ENCODE assay signal across 14 cellular contexts in the genomic region with DNA sequence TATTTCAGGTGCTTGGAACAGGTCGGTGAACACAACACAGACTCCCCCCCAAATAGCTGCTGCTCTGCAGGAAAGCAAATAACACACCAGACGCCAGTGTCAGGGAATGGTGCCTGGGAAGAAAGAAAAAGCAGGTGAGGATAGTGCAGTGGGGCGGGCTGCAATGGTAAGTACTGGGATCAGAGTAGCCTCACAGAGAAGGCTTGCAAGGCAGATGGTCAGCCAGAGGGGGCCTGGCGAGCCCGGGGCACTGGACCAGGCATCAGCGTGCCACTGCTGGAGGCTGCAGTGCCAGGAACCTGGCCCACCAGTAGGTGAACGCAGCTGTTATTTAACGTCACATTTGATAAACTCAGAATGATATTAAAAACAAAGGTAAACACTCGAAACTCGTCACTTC. TPM values are rescaled to one million over a fixed set of nuclear protein-coding genes. Genes with fewer than 3 reads are reported as not detected.
A peak's percentile ranks its signal among the peaks of the same experiment; 100 is the strongest.
DNase-seq lines count a peak whose midpoint lies in the region; ATAC-seq, FAIRE-seq and TF ChIP-seq lines count a peak whose summit lies in the region.
"Had no signal": no experiment of that assay in that cellular context is flagged by ENCODE, and none has a peak within 500 bp of the region (broad histone marks: within the 10 kb centered on the region; RNA-seq: fewer than 3 reads in every experiment).

No MANE protein-coding gene starts in this region.

- no peak overlapping the region for H4K8ac ChIP-seq in trophoblast cell (ENCODE audit: low read depth, low read length)

- no peaks in the 10 kb centered on the region for H3K9me3 Mint-ChIP-seq in activated T-cell treated with anti-CD3 and anti-CD28 coated beads, Interleukin-2, amount 50 U/mL, for 72 hours
- H3K9me3 Mint-ChIP-seq in chondrocyte (ENCODE audit: low read depth): no peaks in the 10 kb centered on the region

- no peak overlapping the region for H4K12ac ChIP-seq in trophoblast cell (ENCODE audit: low read depth, low read length)

- peaks cover 5% of the 10 kb centered on the region for H3K79me1 ChIP-seq in trophoblast cell (ENCODE audit: low read length)

- no peak overlapping the region for H2AK5ac ChIP-seq in trophoblast cell (ENCODE audit: low read length)

- H3K4me1 Mint-ChIP-seq in activated T-cell treated with anti-CD3 and anti-CD28 coated beads, Interleukin-2, amount 50 U/mL, for 72 hours (ENCODE audit: low read depth): peaks cover 48% of the 10 kb centered on the region
- peaks cover 32% of the 10 kb centered on the region for H3K4me1 Mint-ChIP-seq in chondrocyte (ENCODE audit: low read depth)

- H3K27ac ChIP-seq in SJSA1: peak overlapping the region; percentile 64
- peak overlapping the region; percentile 24 for H3K27ac ChIP-seq in trophoblast cell (ENCODE audit: low read depth, low read length)
- no peak overlapping the region for H3K27ac ChIP-seq in right cardiac atrium (ENCODE audit: low read length)
- H3K27ac ChIP-seq: ovary, thoracic aorta had no signal

- H3K36me3 ChIP-seq in SJSA1: no peaks in the 10 kb centered on the region
- H3K36me3 ChIP-seq in trophoblast cell (ENCODE audit: control insufficient read depth in 1 of 2, insufficient read depth in 2 of 2, low read length in 2 of 2): peaks cover 5 to 7% of the 10 kb centered on the region in 2 experiments
- H3K36me3 ChIP-seq: ovary had no signal

- no CpG with 5 or more reads among the region's 10 CpGs for WGBS in trophoblast cell (ENCODE audit: extremely low coverage, insufficient coverage, insufficient read length)
- WGBS in right cardiac atrium: 76% methylated on average over 10 of the region's 10 CpGs

- no peak overlapping the region for H2BK12ac ChIP-seq in trophoblast cell (ENCODE audit: low read length)

- no peaks in the 10 kb centered on the region for H3K79me2 ChIP-seq in trophoblast cell (ENCODE audit: control insufficient read depth, insufficient read depth, low read length, poor library complexity)

- no peak for ATAC-seq in activated T-cell treated with anti-CD3 and anti-CD28 coated beads, Interleukin-2, amount 50 U/mL, for 72 hours (replicated peaks in 1 of 2)
- no peak for ATAC-seq in right cardiac atrium

- H2BK5ac ChIP-seq in trophoblast cell (ENCODE audit: low read depth, low read length, poor library complexity): no peak overlapping the region

- no peak overlapping the region for H3K14ac ChIP-seq in trophoblast cell (ENCODE audit: low read length)

- no peak for DNase-seq in activated T-cell treated with anti-CD3 and anti-CD28 coated beads, Interleukin-2, amount 50 U/mL, for 72 hours
- no peak for DNase-seq in activated T-cell treated with anti-CD3 and anti-CD28 coated beads, Interleukin-2, amount 50 U/mL, for 48 hours
- peak in 1 of 2 experiments; percentile 56 for DNase-seq in SJSA1 (ENCODE audit: low read depth in 1 of 2, low spot score in 2 of 2)
- DNase-seq in chondrocyte (ENCODE audit: low spot score): peak; percentile 59
- no peak for DNase-seq in trophoblast cell
- no peak for DNase-seq in right cardiac atrium
- DNase-seq in HTR-8/SVneo (ENCODE audit: insufficient read length, low spot score): no peak
- no peak for DNase-seq in iPS-NIHi7 (ENCODE audit: extremely low spot score)
- DNase-seq: DMS 273 treated with DMSO at 0.1 percent for 48 hours, NCI-H187 treated with DMSO at 0.1 percent for 48 hours, NCI-H748 treated with DMSO at 0.1 percent for 48 hours, ovary had no signal

- H3K27me3 ChIP-seq in SJSA1 (replicated peaks) (no peaks in the 10 kb centered on the region), trophoblast cell (ENCODE audit: insufficient read depth, low read length) (no peaks in the 10 kb centered on the region), right cardiac atrium (ENCODE audit: control insufficient read depth, insufficient read depth) (no peaks in the 10 kb centered on the region)
- H3K27me3 ChIP-seq: ovary had no signal

- peak overlapping the region; percentile 57 to 65 for H3K4me3 Mint-ChIP-seq in activated T-cell treated with anti-CD3 and anti-CD28 coated beads, Interleukin-2, amount 50 U/mL, for 72 hours
- H3K4me3 Mint-ChIP-seq in chondrocyte (ENCODE audit: unreplicated experiment): no peak overlapping the region

- H2AFZ ChIP-seq in trophoblast cell (ENCODE audit: insufficient read depth, low read length, poor library complexity): no peak overlapping the region

- H3K4me1 ChIP-seq in SJSA1 (replicated peaks) (peaks cover 37% of the 10 kb centered on the region), trophoblast cell (ENCODE audit: control insufficient read depth in 1 of 2, insufficient read depth in 2 of 2, low read length in 2 of 2) (peaks cover 8 to 12% of the 10 kb centered on the region in 2 experiments), right cardiac atrium (ENCODE audit: control insufficient read depth, insufficient read depth, low read length) (no peaks in the 10 kb centered on the region)

- peak overlapping the region; percentile 6 for H3K4me2 ChIP-seq in trophoblast cell (ENCODE audit: low read length)

- H3K9ac ChIP-seq in trophoblast cell (ENCODE audit: low read length): no peak overlapping the region

- H3K4ac ChIP-seq in trophoblast cell (ENCODE audit: low read depth, low read length): no peak overlapping the region

- H3K4me3 ChIP-seq in SJSA1 (no peak overlapping the region), trophoblast cell (ENCODE audit: low read depth, low read length) (no peak overlapping the region), right cardiac atrium (ENCODE audit: low read length) (no peak overlapping the region)
- H3K4me3 ChIP-seq: dorsolateral prefrontal cortex, ovary, thoracic aorta had no signal

- no peak overlapping the region for H4K91ac ChIP-seq in trophoblast cell (ENCODE audit: low read depth, low read length)

- H3K18ac ChIP-seq in trophoblast cell (ENCODE audit: low read length): no peak overlapping the region

- no peaks in the 10 kb centered on the region for H3K36me3 Mint-ChIP-seq in activated T-cell treated with anti-CD3 and anti-CD28 coated beads, Interleukin-2, amount 50 U/mL, for 72 hours (ENCODE audit: insufficient read depth in 2 of 2)
- H3K36me3 Mint-ChIP-seq in chondrocyte (ENCODE audit: low read depth): peaks cover 5% of the 10 kb centered on the region

- no peak overlapping the region for H3K23ac ChIP-seq in trophoblast cell (ENCODE audit: low read length)

- H3K27ac Mint-ChIP-seq in activated T-cell treated with anti-CD3 and anti-CD28 coated beads, Interleukin-2, amount 50 U/mL, for 72 hours: no peak overlapping the region
- peak overlapping the region; percentile 79 for H3K27ac Mint-ChIP-seq in chondrocyte (ENCODE audit: unreplicated experiment)

- H3K27me3 Mint-ChIP-seq in activated T-cell treated with anti-CD3 and anti-CD28 coated beads, Interleukin-2, amount 50 U/mL, for 72 hours (ENCODE audit: low read depth): peaks cover 22% of the 10 kb centered on the region
- no peaks in the 10 kb centered on the region for H3K27me3 Mint-ChIP-seq in chondrocyte (ENCODE audit: low read depth)

- TF ChIP-seq CTCF in chondrocyte (IDR thresholded peaks at IDR 0.05): peak; percentile 36

- intact Hi-C loops in right cardiac atrium (cut with DNase I): no loop called here

- no peak overlapping the region for H2BK120ac ChIP-seq in trophoblast cell (ENCODE audit: insufficient read depth, low read length, poor library complexity)

- no peaks in the 10 kb centered on the region for H3K9me3 ChIP-seq in SJSA1 (replicated peaks)
- peaks cover 1% of the 10 kb centered on the region for H3K9me3 ChIP-seq in trophoblast cell (ENCODE audit: insufficient read depth, low read depth, low read length)
- H3K9me3 ChIP-seq in right cardiac atrium (ENCODE audit: control insufficient read depth, low read length): no peaks in the 10 kb centered on the region
- H3K9me3 ChIP-seq: ovary, thoracic aorta had no signal

- FAIRE-seq in HTR-8/SVneo (lab: Jason Lieb, UNC): no peak

RNA-seq across cellular contexts. Expression of a gene that starts 60.0 kb away (rescaled TPM):
- 10 to 100 TPM; 24.5 to 26.6 TPM for total RNA-seq in activated T-cell treated with anti-CD3 and anti-CD28 coated beads, Interleukin-2, amount 50 U/mL, for 72 hours
- total RNA-seq in SJSA1 (2014; rRNA removed; shearing (Covaris generic)): 32.6 and 42.0 TPM in 2 replicates
- total RNA-seq in chondrocyte: 59.9 to 73.6 TPM (median 72.4 TPM) in 3 replicates
- 33.1 and 33.8 TPM in 2 replicates for polyA plus RNA-seq in trophoblast cell (2013)
- 10 to 100 TPM; 16.0 to 20.3 (median 19.1) TPM for total RNA-seq in right cardiac atrium
- polyA plus RNA-seq in right cardiac atrium: 14.1 TPM
